In genomic region chr1:192159769-192160168, GRCh38 we compare ENCODE assay signal across 24 cellular contexts. TPM values are rescaled to one million over a fixed set of nuclear protein-coding genes. Genes with fewer than 3 reads are reported as not detected.
DNase-seq lines count a peak whose midpoint lies in the region; ATAC-seq and TF ChIP-seq lines count a peak whose summit lies in the region.
"Had no signal": no experiment of that assay in that cellular context is flagged by ENCODE, and none has a peak within 500 bp of the region (broad histone marks: within the 10 kb centered on the region; RNA-seq: fewer than 3 reads in every experiment).

No MANE protein-coding gene starts in this region.

- ATAC-seq in effector memory CD8-positive, alpha-beta T cell (replicated peaks) = peak; percentile 37
- ATAC-seq in upper lobe of right lung = no peak
- ATAC-seq: sciatic nerve; stimulated activated memory B cell treated with anti-CD40 and anti-IgM and Interleukin-4, amounts not matched to agents 10 μg/mL and 1 μg/mL and 100 μg/mL, for 72 hours had no signal

- TF ChIP-seq CTCF in upper lobe of right lung (IDR thresholded peaks at IDR 0.05) (no peak), esophagus squamous epithelium (IDR thresholded peaks at IDR 0.05) (no peak)

- peak overlapping the region in 1 of 2 donors; percentile 62 for H3K4me3 Mint-ChIP-seq in effector memory CD8-positive, alpha-beta T cell
- H3K4me3 Mint-ChIP-seq: activated naive CD8-positive, alpha-beta T cell treated with anti-CD3 and anti-CD28 coated beads, Interleukin-2, amount 10 ng/mL, durations not matched to agents 7 days and 5 days; B cell; stimulated activated memory B cell treated with anti-CD40 and anti-IgM and Interleukin-4, amounts not matched to agents 10 μg/mL and 1 μg/mL and 100 μg/mL, for 72 hours had no signal

- no peaks in the 10 kb centered on the region for H3K4me1 ChIP-seq in upper lobe of right lung
- no peaks in the 10 kb centered on the region for H3K4me1 ChIP-seq in esophagus squamous epithelium
- H3K4me1 ChIP-seq: SJCRH30, tibial artery had no signal

- no peaks in the 10 kb centered on the region for H3K27me3 Mint-ChIP-seq in effector memory CD8-positive, alpha-beta T cell
- H3K27me3 Mint-ChIP-seq: B cell; stimulated activated memory B cell treated with anti-CD40 and anti-IgM and Interleukin-4, amounts not matched to agents 10 μg/mL and 1 μg/mL and 100 μg/mL, for 72 hours had no signal

- peaks cover 6% of the 10 kb centered on the region for H3K36me3 Mint-ChIP-seq in effector memory CD8-positive, alpha-beta T cell (ENCODE audit: insufficient read depth)
- H3K36me3 Mint-ChIP-seq: activated naive CD8-positive, alpha-beta T cell treated with anti-CD3 and anti-CD28 coated beads, Interleukin-2, amount 10 ng/mL, durations not matched to agents 7 days and 5 days; stimulated activated memory B cell treated with anti-CD40 and anti-IgM and Interleukin-4, amounts not matched to agents 10 μg/mL and 1 μg/mL and 100 μg/mL, for 72 hours had no signal

- H3K4me1 Mint-ChIP-seq in effector memory CD8-positive, alpha-beta T cell (ENCODE audit: low read depth in 2 of 2) = no peaks in the 10 kb centered on the region
- H3K4me1 Mint-ChIP-seq: activated naive CD8-positive, alpha-beta T cell treated with anti-CD3 and anti-CD28 coated beads, Interleukin-2, amount 10 ng/mL, durations not matched to agents 7 days and 5 days; B cell; stimulated activated memory B cell treated with anti-CD40 and anti-IgM and Interleukin-4, amounts not matched to agents 10 μg/mL and 1 μg/mL and 100 μg/mL, for 72 hours had no signal

- H3K27ac ChIP-seq in upper lobe of right lung = peak overlapping the region; percentile 49
- no peak overlapping the region for H3K27ac ChIP-seq in esophagus squamous epithelium
- H3K27ac ChIP-seq: 22Rv1, ovary, SJCRH30, tibial artery had no signal

- DNase-seq in SIG-M5 treated with dmso at 0.1 percent for 504 hours (lab: John Stamatoyannopoulos, UW; ENCODE audit: unreplicated experiment) (peak; percentile 63), SIG-M5 (lab: John Stamatoyannopoulos, UW) (no peak), NOMO-1 treated with dmso at 0.1 percent for 144 hours (lab: John Stamatoyannopoulos, UW; ENCODE audit: unreplicated experiment) (peak; percentile 38), upper lobe of right lung (no peak), NCI-H2227 treated with DMSO at 0.1 percent for 48 hours (lab: John Stamatoyannopoulos, UW) (no peak), ecto neural progenitor cell (ENCODE audit: low spot score) (no peak), esophagus squamous epithelium (lab: John Stamatoyannopoulos, UW) (no peak)
- no peak for DNase-seq in effector memory CD8-positive, alpha-beta T cell
- DNase-seq: activated CD4-positive, alpha-beta T cell treated with anti-CD3 and anti-CD28 coated beads for 1 hour; activated naive CD8-positive, alpha-beta T cell treated with anti-CD3 and anti-CD28 coated beads, Interleukin-2, amount 10 ng/mL, durations not matched to agents 7 days and 5 days; NCI-H1092 treated with DMSO at 0.1 percent for 48 hours; NCI-H2081; NCI-H446 treated with DMSO at 0.1 percent for 48 hours; ovary; SJCRH30; T1000; tibial artery had no signal

- H3K27me3 ChIP-seq in upper lobe of right lung (no peaks in the 10 kb centered on the region), esophagus squamous epithelium (no peaks in the 10 kb centered on the region)
- H3K27me3 ChIP-seq: ovary, SJCRH30, tibial artery had no signal

- no peak overlapping the region for H3K4me3 ChIP-seq in upper lobe of right lung
- peak overlapping the region in 1 of 4 donors; percentile 5 for H3K4me3 ChIP-seq in esophagus squamous epithelium
- H3K4me3 ChIP-seq: ovary, SJCRH30, tibial artery had no signal

- peaks cover 3 to 6% of the 10 kb centered on the region in 2 donors for H3K9me3 Mint-ChIP-seq in effector memory CD8-positive, alpha-beta T cell

- no peak for TF ChIP-seq POLR2A in esophagus squamous epithelium (IDR thresholded peaks at IDR 0.05)

- no peak overlapping the region for H3K27ac Mint-ChIP-seq in effector memory CD8-positive, alpha-beta T cell
- H3K27ac Mint-ChIP-seq: activated naive CD8-positive, alpha-beta T cell treated with anti-CD3 and anti-CD28 coated beads, Interleukin-2, amount 10 ng/mL, durations not matched to agents 7 days and 5 days; B cell; stimulated activated memory B cell treated with anti-CD40 and anti-IgM and Interleukin-4, amounts not matched to agents 10 μg/mL and 1 μg/mL and 100 μg/mL, for 72 hours had no signal

- intact Hi-C loops in upper lobe of right lung (cut with DNase I) = no loop called here
- intact Hi-C loops in esophagus squamous epithelium (cut with DNase I) = no loop called here

- no peaks in the 10 kb centered on the region for H3K36me3 ChIP-seq in upper lobe of right lung
- H3K36me3 ChIP-seq in esophagus squamous epithelium = no peaks in the 10 kb centered on the region
- H3K36me3 ChIP-seq: ovary, SJCRH30, tibial artery had no signal

- WGBS in esophagus squamous epithelium, 2 donors = 54 to 57% methylated on average over 2 of the region's 2 CpGs

- H3K9me3 ChIP-seq in upper lobe of right lung (no peaks in the 10 kb centered on the region), esophagus squamous epithelium (no peaks in the 10 kb centered on the region)
- H3K9me3 ChIP-seq: ovary, SJCRH30, tibial artery had no signal

RNA-seq across cellular contexts. Expression of gene RGS18, which starts 1.5 kb away (rescaled TPM):
- total RNA-seq in upper lobe of right lung = 9.1 TPM
- 1 to 10 TPM in 3 of 4 donors, under 1 TPM in 1; 0.53 to 4.6 (median 1.6) TPM for total RNA-seq in esophagus squamous epithelium
- total RNA-seq: B cell, chondrocyte, lung microvascular endothelial cell, myocyte, SJCRH30 had no signal

Comparison
In these comparisons a context has a peak if more than half of its experiments do, and no peak if none do; other contexts are left out.
1. DNase-seq: peak in SIG-M5 treated with dmso at 0.1 percent for 504 hours (single experiment) and NOMO-1 treated with dmso at 0.1 percent for 144 hours (single experiment); none in SIG-M5 (single experiment), effector memory CD8-positive, alpha-beta T cell (0 of 3), upper lobe of right lung (single experiment), NCI-H2227 treated with DMSO at 0.1 percent for 48 hours (single experiment), ecto neural progenitor cell (single experiment) and esophagus squamous epithelium (single experiment).